Comparison of ENCODE assay signal across 8 cellular contexts in the genomic region with DNA sequence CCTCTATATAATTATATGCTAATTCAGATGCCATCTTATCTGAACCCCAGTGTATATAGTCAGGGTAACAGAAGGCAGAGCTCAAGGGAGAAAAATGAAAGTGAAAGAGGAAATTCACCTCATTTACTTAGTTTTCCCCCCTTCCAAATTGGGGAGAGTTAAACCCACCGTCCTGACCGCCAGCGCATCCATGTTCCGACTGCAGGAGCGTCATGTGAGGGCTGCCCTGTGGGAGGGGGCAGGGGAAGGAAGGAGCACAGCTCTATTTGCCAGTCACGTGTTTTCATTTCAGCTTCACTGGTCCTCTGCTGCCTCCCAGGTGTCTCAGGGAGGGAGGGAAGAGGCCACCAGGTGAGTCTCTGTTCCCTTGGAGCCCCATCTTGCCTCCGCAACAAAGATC. TPM values are rescaled to one million over a fixed set of nuclear protein-coding genes. Genes with fewer than 3 reads are reported as not detected.
DNase-seq lines count a peak whose midpoint lies in the region; TF ChIP-seq lines count a peak whose summit lies in the region.

No MANE protein-coding gene starts in this region.

- no peak overlapping the region for H3K56ac ChIP-seq in mesendoderm (ENCODE audit: low read length)

- intact Hi-C loops in ovary (cut with DNase I) = no loop called here

- no peak overlapping the region for H2BK5ac ChIP-seq in mesendoderm (ENCODE audit: low read length)

- no peaks in the 10 kb centered on the region for H3K9me3 ChIP-seq in ovary

- H3K27ac ChIP-seq in mesendoderm (ENCODE audit: low read depth, low read length) (no peak overlapping the region), ovary (no peak overlapping the region)

- H3K36me3 ChIP-seq in mesendoderm (ENCODE audit: control insufficient read depth, insufficient read depth, low read length) (no peaks in the 10 kb centered on the region), ovary (no peaks in the 10 kb centered on the region)

- H3K23ac ChIP-seq in mesendoderm (ENCODE audit: low read length) = no peak overlapping the region

- H3K9ac ChIP-seq in mesendoderm (ENCODE audit: low read length) = no peak overlapping the region

- H2BK120ac ChIP-seq in mesendoderm (ENCODE audit: low read depth, low read length) = no peak overlapping the region

- no peak for TF ChIP-seq CTCF in ovary (IDR thresholded peaks at IDR 0.05)

- H2BK15ac ChIP-seq in mesendoderm (replicated peaks; ENCODE audit: low read depth) = no peak overlapping the region

- peak; percentile 39 for DNase-seq in GDM1 (lab: John Stamatoyannopoulos, UW)
- DNase-seq in MV-4-11 (lab: John Stamatoyannopoulos, UW) = peak; percentile 82
- peak; percentile 59 for DNase-seq in activated CD8-positive, alpha-beta memory T cell treated with anti-CD3 and anti-CD28 coated beads, Interleukin-2, amount 50 U/mL, for 48 hours
- DNase-seq in mesendoderm = peak; percentile 34
- no peak for DNase-seq in DMS 273 treated with DMSO at 0.1 percent for 48 hours (lab: John Stamatoyannopoulos, UW)
- DNase-seq in inferior parietal cortex (ENCODE audit: extremely low spot score) = no peak
- DNase-seq in ovary = no peak
- DNase-seq in D341Med (ENCODE audit: low spot score) = no peak

- WGBS in mesendoderm (ENCODE audit: extremely low coverage, insufficient coverage, low lambda C conversion rate) = no CpG with 5 or more reads among the region's 7 CpGs
- 74 to 84% (median 80%) methylated on average over 7 of the region's 7 CpGs for WGBS in ovary, 3 donors

- no peak for TF ChIP-seq POLR2A in ovary (IDR thresholded peaks at IDR 0.05)

- peaks cover 5% of the 10 kb centered on the region for H3K79me1 ChIP-seq in mesendoderm (ENCODE audit: low read length)

- no peaks in the 10 kb centered on the region for H3K27me3 ChIP-seq in mesendoderm (ENCODE audit: insufficient read depth, low read length, poor library complexity)
- H3K27me3 ChIP-seq in ovary = no peaks in the 10 kb centered on the region

- H3K79me2 ChIP-seq in mesendoderm (ENCODE audit: control insufficient read depth, insufficient read depth, low read length) = no peaks in the 10 kb centered on the region

- no peak overlapping the region for H4K5ac ChIP-seq in mesendoderm (ENCODE audit: low read length)

- no peak overlapping the region for H2AK5ac ChIP-seq in mesendoderm (ENCODE audit: low read length)

- H3K4me1 ChIP-seq in mesendoderm (ENCODE audit: control insufficient read depth, low read depth, low read length) = peaks cover 2% of the 10 kb centered on the region
- H3K4me1 ChIP-seq in ovary (ENCODE audit: insufficient read depth) = peaks cover 1% of the 10 kb centered on the region

- TF ChIP-seq EP300 in ovary (IDR thresholded peaks at IDR 0.05) = no peak

- no peak overlapping the region for H4K8ac ChIP-seq in mesendoderm (ENCODE audit: low read depth, low read length)

- H3K4me3 ChIP-seq in mesendoderm (ENCODE audit: low read length) (no peak overlapping the region), ovary (no peak overlapping the region)

- no peak overlapping the region for H3K18ac ChIP-seq in mesendoderm (ENCODE audit: low read length)

- no peak overlapping the region for H3K4ac ChIP-seq in mesendoderm (ENCODE audit: low read depth, low read length)

- no peak overlapping the region for H3K4me2 ChIP-seq in mesendoderm (ENCODE audit: low read length)

RNA-seq across cellular contexts. Expression of gene CNNM4, which starts 13.2 kb away (rescaled TPM):
- polyA plus RNA-seq in mesendoderm (2013, experiment 1 of 2) = 8.3 TPM
- polyA plus RNA-seq in mesendoderm (2013, experiment 2 of 2) = 7.8 TPM
- 1 to 10 TPM; 3.9 to 8.3 (median 7.0) TPM for total RNA-seq in ovary
- polyA plus RNA-seq in ovary = 1 to 10 TPM; 2.7 to 7.1 TPM

RNA-seq across cellular contexts. Expression of gene LMAN2L, which starts 34.1 kb away (rescaled TPM):
- 12.4 TPM for polyA plus RNA-seq in mesendoderm (2013, experiment 1 of 2)
- 12.0 TPM for polyA plus RNA-seq in mesendoderm (2013, experiment 2 of 2)
- 10 to 100 TPM; 14.8 to 29.4 (median 22.5) TPM for total RNA-seq in ovary
- 10 to 100 TPM; 23.1 to 41.6 TPM for polyA plus RNA-seq in ovary

RNA-seq across cellular contexts. Expression of gene CNNM3, which starts 42.1 kb away (rescaled TPM):
- polyA plus RNA-seq in mesendoderm (2013, experiment 1 of 2) = 10.9 TPM
- polyA plus RNA-seq in mesendoderm (2013, experiment 2 of 2) = 10.7 TPM
- total RNA-seq in ovary = 10 to 100 TPM; 13.0 to 23.1 (median 18.6) TPM
- 10 to 100 TPM; 13.1 to 14.0 TPM for polyA plus RNA-seq in ovary

Comparison
In these comparisons a context has a peak if more than half of its experiments do, and no peak if none do; other contexts are left out.
1. DNase-seq: peak in GDM1 (single experiment), MV-4-11 (single experiment), activated CD8-positive, alpha-beta memory T cell treated with anti-CD3 and anti-CD28 coated beads, Interleukin-2, amount 50 U/mL, for 48 hours (single experiment) and mesendoderm (single experiment); none in DMS 273 treated with DMSO at 0.1 percent for 48 hours (single experiment), inferior parietal cortex (single experiment), ovary (0 of 5) and D341Med (single experiment).